In the genomic region with DNA sequence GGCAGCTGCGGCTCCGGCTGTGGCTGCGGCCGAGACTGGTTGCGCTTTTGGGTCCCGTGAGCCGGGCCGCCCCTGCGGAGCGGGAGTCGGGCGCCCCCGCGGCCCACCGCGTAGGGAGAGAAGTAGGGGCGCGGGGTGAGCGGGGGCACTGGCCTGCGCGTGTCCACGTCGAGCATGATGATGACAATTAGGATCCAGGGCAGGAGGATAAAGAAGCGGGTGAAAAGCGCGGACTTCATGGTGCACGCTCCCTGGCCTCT, we compare ENCODE assay signal across 8 cellular contexts. TPM values are rescaled to one million over a fixed set of nuclear protein-coding genes. Genes with fewer than 3 reads are reported as not detected.
DNase-seq lines count a peak whose midpoint lies in the region; FAIRE-seq and TF ChIP-seq lines count a peak whose summit lies in the region.

No MANE protein-coding gene starts in this region.

- DNase-seq in GM06990 (ENCODE audit: extremely low read depth, insufficient read length) (no peak), HuH-7.5 (ENCODE audit: low spot score) (no peak), G401 (ENCODE audit: low spot score) (no peak), GM12892 (ENCODE audit: insufficient read length) (no peak), CD1c-positive myeloid dendritic cell (ENCODE audit: extremely low spot score) (no peak)
- DNase-seq in effector memory CD4-positive, alpha-beta T cell: no peak

- no peaks in the 10 kb centered on the region for H3K9me3 ChIP-seq in HUES48 (ENCODE audit: control insufficient read depth, insufficient read depth, low read length)
- no peaks in the 10 kb centered on the region for H3K9me3 ChIP-seq in effector memory CD4-positive, alpha-beta T cell (ENCODE audit: control insufficient read depth, low read length)
- no peaks in the 10 kb centered on the region for H3K9me3 ChIP-seq in neutrophil

- H3K27me3 ChIP-seq in GM06990 (replicated peaks; ENCODE audit: control insufficient read depth, insufficient read depth, low read length) (no peaks in the 10 kb centered on the region; the same call in none of the 2 replicates), HUES48 (ENCODE audit: control insufficient read depth, insufficient read depth, low read length) (peaks cover 66% of the 10 kb centered on the region), neutrophil (peaks cover 99% of the 10 kb centered on the region)
- peaks cover 15% of the 10 kb centered on the region for H3K27me3 ChIP-seq in effector memory CD4-positive, alpha-beta T cell (replicated peaks; ENCODE audit: control insufficient read depth, insufficient read depth, low read length, poor library complexity, severe bottlenecking)

- no peak for FAIRE-seq in GM12892 (lab: Jason Lieb, UNC)

- TF ChIP-seq CTCF in GM06990 (IDR thresholded peaks at IDR 0.05; ENCODE audit: insufficient read depth, low read length, poor library complexity, severe bottlenecking): no peak
- TF ChIP-seq CTCF in neutrophil (IDR thresholded peaks at IDR 0.05): no peak

- no peak for TF ChIP-seq POLR2A in GM12892 (IDR thresholded peaks at IDR 0.05; ENCODE audit: low read depth, low read length)

- in situ Hi-C loops in G401 (cut with HindIII; ENCODE audit: low sequenced_read_pairs): no loop called here

- no peaks in the 10 kb centered on the region for H3K36me3 ChIP-seq in GM06990 (ENCODE audit: control insufficient read depth, insufficient read depth, low read length)
- no peaks in the 10 kb centered on the region for H3K36me3 ChIP-seq in HUES48 (ENCODE audit: control insufficient read depth, insufficient read depth, low read length)
- H3K36me3 ChIP-seq in effector memory CD4-positive, alpha-beta T cell (ENCODE audit: control insufficient read depth, insufficient read depth, low read length): no peaks in the 10 kb centered on the region
- H3K36me3 ChIP-seq in neutrophil: no peaks in the 10 kb centered on the region

- H3K27ac ChIP-seq in HUES48 (ENCODE audit: low read depth, low read length): no peak overlapping the region
- no peak overlapping the region for H3K27ac ChIP-seq in effector memory CD4-positive, alpha-beta T cell (ENCODE audit: insufficient read depth, low read length, poor library complexity, severe bottlenecking)
- H3K27ac ChIP-seq in neutrophil: no peak overlapping the region

- H3K4me3 ChIP-seq in GM06990 (replicated peaks; ENCODE audit: low read depth, low read length): peak overlapping the region; percentile 39
- peak overlapping the region; percentile 69 for H3K4me3 ChIP-seq in HUES48 (ENCODE audit: low read depth, low read length)
- peak overlapping the region; percentile 66 for H3K4me3 ChIP-seq in effector memory CD4-positive, alpha-beta T cell (ENCODE audit: insufficient read depth, low read depth, low read length, poor library complexity, severe bottlenecking)
- H3K4me3 ChIP-seq in neutrophil (ENCODE audit: low read depth in 1 of 2, low read length in 1 of 2): peak overlapping the region; percentile 40 to 57

- no peak overlapping the region for H3K9ac ChIP-seq in HUES48 (ENCODE audit: low read depth, low read length)

- peaks cover 11% of the 10 kb centered on the region; the same call in 1 of the 2 replicates for H3K4me1 ChIP-seq in HUES48 (ENCODE audit: control insufficient read depth, insufficient read depth, low read length)
- H3K4me1 ChIP-seq in effector memory CD4-positive, alpha-beta T cell (ENCODE audit: control insufficient read depth, insufficient read depth, low read length, poor library complexity, severe bottlenecking): peaks cover 21% of the 10 kb centered on the region
- H3K4me1 ChIP-seq in neutrophil (ENCODE audit: control insufficient read depth in 1 of 2, insufficient read depth in 1 of 2, low read depth in 1 of 2, low read length in 1 of 2): peaks cover 20 to 23% of the 10 kb centered on the region in 2 experiments

RNA-seq across cellular contexts. Expression of gene B3GAT2, which starts 0.7 kb away (rescaled TPM):
- 0.07 and 0.43 TPM in 2 replicates for total RNA-seq in G401 (2014; rRNA removed; shearing (Covaris generic))
- polyA plus RNA-seq in GM12892 (2012; ENCODE audit: missing spikeins): 0.25 TPM
